8 cellular contexts compared by ENCODE assay signal in genomic region chr11:74592441-74593362, GRCh38. TPM values are rescaled to one million over a fixed set of nuclear protein-coding genes. Genes with fewer than 3 reads are reported as not detected.
DNase-seq lines count a peak whose midpoint lies in the region; ATAC-seq and TF ChIP-seq lines count a peak whose summit lies in the region.

TSS of gene POLD3 (plus strand) at chr11:74592582. CDS start at chr11:74592659, 77 bp downstream.

- DNase-seq in CD1c-positive myeloid dendritic cell (ENCODE audit: extremely low spot score) (peak; percentile 94), HK-2 (ENCODE audit: unreplicated experiment) (peak; percentile 88), NCI-H82 treated with DMSO at 0.1 percent for 48 hours (lab: John Stamatoyannopoulos, UW; ENCODE audit: unreplicated experiment) (peak; percentile 45), dorsolateral prefrontal cortex (peak; percentile 91 to 97 (median 96))
- peak; percentile 97 for DNase-seq in activated CD4-positive, alpha-beta memory T cell treated with anti-CD3 and anti-CD28 coated beads for 36 hours
- DNase-seq in stimulated activated CD4-positive, alpha-beta T cell treated with anti-CD3 and anti-CD28 coated beads, Interleukin-4, amount 100 ng/mL, for 24 hours, result peak; percentile 95

- H3K36me3 Mint-ChIP-seq in activated CD4-positive, alpha-beta memory T cell treated with anti-CD3 and anti-CD28 coated beads for 36 hours, result peaks cover 32% of the 10 kb centered on the region

- POLR2A ChIA-PET in activated CD4-positive, alpha-beta memory T cell treated with anti-CD3 and anti-CD28 coated beads for 36 hours (lab: Charles Lee), result interaction anchor here (0.6 to 2.4 kb wide), 4 partner anchors 9 to 202 kb away, joined by 3 to 11 read pairs (median 4); partner anchors contain the start of genes LIPT2 and PGM2L1

- peaks cover 0 to 2% (median under 1%) of the 10 kb centered on the region in 4 donors for H3K36me3 ChIP-seq in liver (ENCODE audit: control insufficient read depth in 4 of 4, insufficient read depth in 3 of 4, low read depth in 1 of 4, low read length in 3 of 4)

- intact Hi-C loops in activated CD4-positive, alpha-beta memory T cell treated with anti-CD3 and anti-CD28 coated beads for 36 hours (cut with micrococcal nuclease), result loop anchor here (1.0 to 2.0 kb wide), 2 partner anchors 99 to 194 kb away; partner anchors contain the start of genes LIPT2 and PGM2L1
- intact Hi-C loops in dorsolateral prefrontal cortex (cut with DNase I), result loop anchor here (2.0 to 10.0 kb wide), 5 partner anchors 90 to 198 kb away; partner anchors contain the start of genes PGM2L1 (in 2 of the 2) and LIPT2 (in 1 of the 2)

- H3K9me3 ChIP-seq in liver (ENCODE audit: control insufficient read depth in 4 of 4, low read length in 3 of 4), result no peaks in the 10 kb centered on the region

- H3K4me3 ChIP-seq in dorsolateral prefrontal cortex (peak within 1 kb of the TSS; percentile 57 to 100 (median 91)), liver (ENCODE audit: low read depth in 1 of 3, low read length in 3 of 3) (peak within 1 kb of the TSS; percentile 81 to 93 (median 90))

- CTCF ChIA-PET in activated CD4-positive, alpha-beta memory T cell treated with anti-CD3 and anti-CD28 coated beads for 36 hours (lab: Charles Lee), result interaction anchor here (1.0 to 1.4 kb wide), 4 partner anchors 15 to 147 kb away, joined by 3 to 4 read pairs (median 3); partner anchors contain the start of gene LIPT2

- H3K27me3 ChIP-seq in dorsolateral prefrontal cortex (no peaks in the 10 kb centered on the region), liver (ENCODE audit: control insufficient read depth in 4 of 4, insufficient read depth in 4 of 4, low read length in 3 of 4) (no peaks in the 10 kb centered on the region)

- under 1% methylated on average over 63 of the region's 63 CpGs for WGBS in liver

- no peaks in the 10 kb centered on the region for H3K27me3 Mint-ChIP-seq in activated CD4-positive, alpha-beta memory T cell treated with anti-CD3 and anti-CD28 coated beads for 36 hours

- peak within 1 kb of the TSS; percentile 96 for H3K27ac Mint-ChIP-seq in activated CD4-positive, alpha-beta memory T cell treated with anti-CD3 and anti-CD28 coated beads for 36 hours

- TF ChIP-seq CTCF in dorsolateral prefrontal cortex (IDR thresholded peaks at IDR 0.05 in 54 of 56, conservative IDR thresholded peaks at IDR 0.05 in 2 of 56; ENCODE audit: low read depth in 1 of 56, partially characterized antibody in 56 of 56) (peak in 37 of 56 donors; percentile 12 to 59 (median 32)), liver (IDR thresholded peaks at IDR 0.05; ENCODE audit: low read depth, low read length, missing input control) (no peak)

- H3K4me1 Mint-ChIP-seq in activated CD4-positive, alpha-beta memory T cell treated with anti-CD3 and anti-CD28 coated beads for 36 hours (ENCODE audit: low read depth), result peaks cover 35% of the 10 kb centered on the region

- peak within 1 kb of the TSS; percentile 98 for H3K4me3 Mint-ChIP-seq in activated CD4-positive, alpha-beta memory T cell treated with anti-CD3 and anti-CD28 coated beads for 36 hours

- H3K9me3 Mint-ChIP-seq in activated CD4-positive, alpha-beta memory T cell treated with anti-CD3 and anti-CD28 coated beads for 36 hours, result no peaks in the 10 kb centered on the region

- peak; percentile 23 to 47 for TF ChIP-seq RAD21 in liver (IDR thresholded peaks at IDR 0.05)

- peaks cover 0 to 15% (median 7%) of the 10 kb centered on the region in 4 donors for H3K4me1 ChIP-seq in liver (ENCODE audit: control insufficient read depth in 4 of 4, insufficient read depth in 4 of 4, low read length in 3 of 4)

- peak within 1 kb of the TSS in 56 of 59 donors; percentile 11 to 87 (median 64) for H3K27ac ChIP-seq in dorsolateral prefrontal cortex
- peak within 1 kb of the TSS; percentile 76 to 78 for H3K27ac ChIP-seq in liver (ENCODE audit: low read depth in 1 of 2, low read length in 2 of 2)

- H3K9ac ChIP-seq in liver (ENCODE audit: low read depth in 1 of 2, low read length in 2 of 2), result peak within 1 kb of the TSS; percentile 73 to 79

- peak; percentile 91 for ATAC-seq in GM19455 (IDR thresholded peaks at IDR 0.05; ENCODE audit: unreplicated experiment)

TF ChIP-seq in liver, 16 proteins besides CTCF, POLR2A, EP300 and RAD21:
- TF ChIP-seq ATF3 (IDR thresholded peaks at IDR 0.05) (peak; percentile 20), RXRA (IDR thresholded peaks at IDR 0.05) (peak; percentile 63 to 79), HNF4A (conservative IDR thresholded peaks at IDR 0.05) (peak in 1 of 2 donors; percentile 66), REST (IDR thresholded peaks at IDR 0.05) (peak; percentile 53), ZBTB33 (IDR thresholded peaks at IDR 0.05) (peak; percentile 85), SP1 (IDR thresholded peaks at IDR 0.05) (peak; percentile 48), TAF1 (conservative IDR thresholded peaks at IDR 0.05) (no peak), EGR1 (IDR thresholded peaks at IDR 0.05; ENCODE audit: low read depth in 2 of 2) (no peak), MAX (IDR thresholded peaks at IDR 0.05) (peak; percentile 70), JUND (IDR thresholded peaks at IDR 0.05) (no peak), FOXA2 (IDR thresholded peaks at IDR 0.05) (no peak), FOXA1 (IDR thresholded peaks at IDR 0.05) (no peak), GABPA (IDR thresholded peaks at IDR 0.05 in 1 of 2, conservative IDR thresholded peaks at IDR 0.05 in 1 of 2) (peak in 1 of 2 donors; percentile 70), HNF4G (IDR thresholded peaks at IDR 0.05) (no peak), YY1 (IDR thresholded peaks at IDR 0.05) (peak; percentile 87), NR2F2 (IDR thresholded peaks at IDR 0.05) (peak; percentile 90)
TF ChIP-seq in liver: peak in this region for 10.

RNA-seq across cellular contexts. Expression of gene POLD3, which starts in this region (rescaled TPM):
- 10 to 100 TPM; 60.8 to 61.4 TPM for total RNA-seq in activated CD4-positive, alpha-beta memory T cell treated with anti-CD3 and anti-CD28 coated beads for 36 hours
- total RNA-seq in dorsolateral prefrontal cortex, result 10 to 100 TPM; 10.9 to 24.0 (median 16.3) TPM
- 1 to 10 TPM; 5.7 to 8.3 TPM for total RNA-seq in liver
- 1 to 10 TPM; 3.0 to 4.3 TPM for polyA plus RNA-seq in liver

Comparison
In these comparisons a context has a peak if more than half of its experiments do, and no peak if none do; other contexts are left out.
1. Peak in every context shown above with its lines: DNase-seq, ATAC-seq, H3K4me3 ChIP-seq and H3K27ac ChIP-seq.
2. DNase-seq: peak in every context shown above with its lines; median percentile 97 in activated CD4-positive, alpha-beta memory T cell treated with anti-CD3 and anti-CD28 coated beads for 36 hours; 96 in dorsolateral prefrontal cortex; 95 in stimulated activated CD4-positive, alpha-beta T cell treated with anti-CD3 and anti-CD28 coated beads, Interleukin-4, amount 100 ng/mL, for 24 hours; 94 in CD1c-positive myeloid dendritic cell; 88 in HK-2; 45 in NCI-H82 treated with DMSO at 0.1 percent for 48 hours.